Comparison of ENCODE assay signal across 8 cellular contexts in the genomic region with DNA sequence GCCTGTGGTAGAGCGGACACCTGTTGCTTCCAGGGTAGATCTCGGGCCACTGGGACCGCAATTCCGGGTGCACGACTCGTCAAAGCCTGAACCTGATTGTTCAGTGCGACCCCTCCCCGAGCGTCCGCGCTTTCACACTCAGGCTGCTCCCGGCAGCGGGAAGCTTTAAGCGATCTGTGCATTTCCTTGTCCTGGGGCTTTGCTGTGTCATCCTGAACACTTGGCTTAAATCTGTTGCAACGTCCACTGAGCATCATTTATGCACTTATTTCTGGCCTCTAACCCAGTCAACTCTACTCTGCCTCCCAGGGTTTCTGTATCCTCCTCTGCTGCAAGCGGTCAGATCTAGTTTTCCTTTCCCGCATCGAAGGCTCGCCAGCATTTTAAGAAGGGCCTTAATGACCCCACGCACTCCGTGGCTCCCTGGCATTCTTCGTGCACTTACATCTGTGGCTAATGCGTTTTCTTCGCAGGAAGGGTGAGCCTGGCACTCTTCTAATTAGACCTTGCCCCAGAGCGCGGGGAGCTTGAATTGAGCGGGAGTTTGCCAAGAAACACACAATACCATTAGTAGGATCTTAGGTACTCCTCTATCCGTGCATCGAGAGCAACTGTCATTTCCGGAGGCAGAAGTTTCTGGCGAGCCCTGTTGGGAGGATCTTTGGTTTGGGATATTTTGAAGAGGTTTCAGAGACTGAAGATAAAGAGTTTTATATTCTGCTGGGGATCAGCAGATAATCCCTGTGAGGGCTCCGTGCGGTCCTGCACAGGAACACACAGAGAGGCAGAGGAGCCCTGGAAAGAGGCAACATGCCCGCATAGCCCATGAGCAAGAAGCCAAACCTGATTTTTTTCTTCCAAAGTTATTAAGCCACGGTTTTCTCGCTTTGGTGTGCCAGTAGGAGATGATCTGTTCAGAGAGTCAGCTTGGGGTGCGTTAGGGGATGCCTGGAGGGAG. TPM values are rescaled to one million over a fixed set of nuclear protein-coding genes. Genes with fewer than 3 reads are reported as not detected.
DNase-seq lines count a peak whose midpoint lies in the region; ATAC-seq and TF ChIP-seq lines count a peak whose summit lies in the region.

No MANE protein-coding gene starts in this region.

- H3K4me3 ChIP-seq in GM12865 (ENCODE audit: low read depth, low read length): peak overlapping the region; percentile 40
- peak overlapping the region; percentile 56 for H3K4me3 ChIP-seq in NT2/D1 (ENCODE audit: insufficient read length, low read depth)
- H3K4me3 ChIP-seq in esophagus muscularis mucosa: peak overlapping the region; percentile 64 to 84 (median 72)

- H3K27me3 Mint-ChIP-seq in nephron (ENCODE audit: low read depth): peaks cover 34% of the 10 kb centered on the region

- no peaks in the 10 kb centered on the region for H3K36me3 Mint-ChIP-seq in nephron (ENCODE audit: low read depth)

- H3K27me3 ChIP-seq in NT2/D1 (ENCODE audit: insufficient read depth, insufficient read length) (peaks cover 32% of the 10 kb centered on the region), esophagus muscularis mucosa (no peaks in the 10 kb centered on the region)

- TF ChIP-seq POLR2A in esophagus muscularis mucosa (IDR thresholded peaks at IDR 0.05; ENCODE audit: low read depth): no peak

- H3K9me3 ChIP-seq in NT2/D1 (ENCODE audit: insufficient read depth, low read length) (no peaks in the 10 kb centered on the region), esophagus muscularis mucosa (no peaks in the 10 kb centered on the region)

- peak overlapping the region in 1 of 3 experiments; percentile 0 for H3K27ac Mint-ChIP-seq in nephron

- TF ChIP-seq EP300 in esophagus muscularis mucosa (IDR thresholded peaks at IDR 0.05): no peak

- intact Hi-C loops in esophagus muscularis mucosa (cut with DNase I): no loop called here

- peak overlapping the region; percentile 79 to 87 (median 81) for H3K4me3 Mint-ChIP-seq in nephron

- H3K4me1 ChIP-seq in NT2/D1 (ENCODE audit: insufficient read depth, insufficient read length): peaks cover 2% of the 10 kb centered on the region
- peaks cover 13 to 23% (median 20%) of the 10 kb centered on the region in 4 donors for H3K4me1 ChIP-seq in esophagus muscularis mucosa

- H3K36me3 ChIP-seq in NT2/D1 (ENCODE audit: insufficient read depth, insufficient read length, low read length) (peaks cover 2% of the 10 kb centered on the region), esophagus muscularis mucosa (no peaks in the 10 kb centered on the region)

- TF ChIP-seq CTCF in GM12865 (IDR thresholded peaks at IDR 0.05; ENCODE audit: insufficient read depth, low read depth, low read length, missing control alignments) (no peak), esophagus muscularis mucosa (IDR thresholded peaks at IDR 0.05) (no peak), nephron (IDR thresholded peaks at IDR 0.05; ENCODE audit: unreplicated experiment in 3 of 3) (no peak)

- WGBS in esophagus muscularis mucosa: 21% methylated on average over 36 of the region's 37 CpGs

- ATAC-seq in HG03439 (IDR thresholded peaks at IDR 0.05; ENCODE audit: unreplicated experiment): no peak

- H3K27ac ChIP-seq in esophagus muscularis mucosa (replicated peaks in 1 of 4): peak overlapping the region; percentile 10 to 60 (median 30)

- H3K9me3 Mint-ChIP-seq in nephron: no peaks in the 10 kb centered on the region

- peaks cover 22% of the 10 kb centered on the region for H3K4me1 Mint-ChIP-seq in nephron

- DNase-seq in GM12865 (ENCODE audit: low read depth) (no peak), NT2/D1 (ENCODE audit: low read depth, low spot score) (no peak), esophagus muscularis mucosa (ENCODE audit: extremely low spot score) (no peak), GDM1 (lab: John Stamatoyannopoulos, UW) (no peak), SK-N-DZ (ENCODE audit: low spot score) (no peak), COLO829 (ENCODE audit: low spot score) (no peak)

- peak overlapping the region; percentile 67 for H3K9ac ChIP-seq in NT2/D1 (ENCODE audit: insufficient read length, low read depth)

RNA-seq across cellular contexts. Expression of a gene that starts 0.7 kb away (rescaled TPM):
- 1 to 10 TPM in 2 of 4 donors, under 1 TPM in 2; 0.75 to 2.1 (median 1.00) TPM for total RNA-seq in esophagus muscularis mucosa
- polyA plus RNA-seq in SK-N-DZ (2014; cell fraction: cytosol; rRNA removed): not detected in 2 replicates
- polyA plus RNA-seq in SK-N-DZ (2014; cell fraction: nucleus; rRNA removed): not detected in 2 replicates
